ENCODE assay signal across 12 cellular contexts in the genomic region with DNA sequence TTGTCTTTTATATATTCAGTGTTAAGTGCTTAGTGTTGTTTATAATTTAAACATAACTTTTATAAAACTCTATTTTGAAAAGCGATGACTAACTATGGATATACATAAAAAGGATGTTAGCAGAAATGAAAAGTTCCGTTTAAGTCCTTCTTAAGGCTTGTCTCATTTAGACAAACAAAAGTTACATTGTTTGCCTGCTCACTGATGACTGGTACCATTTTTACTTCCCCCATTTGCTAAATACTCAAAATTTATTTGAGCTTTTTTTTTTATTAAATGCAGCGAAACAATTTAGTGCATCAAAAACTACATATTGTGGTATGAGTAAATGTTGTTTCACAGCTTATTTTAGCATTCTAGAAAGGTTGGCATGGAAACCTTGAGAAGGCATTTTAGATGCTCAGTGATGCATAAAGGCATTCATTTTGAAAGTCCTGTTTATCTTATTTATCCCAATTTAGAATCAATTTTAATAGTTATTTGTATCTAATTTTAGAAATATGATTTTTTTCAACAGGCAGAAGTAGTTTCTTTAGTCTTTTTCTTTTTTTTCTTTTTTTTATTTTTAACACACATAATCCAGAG.
DNase-seq lines count a peak whose midpoint lies in the region; ATAC-seq and TF ChIP-seq lines count a peak whose summit lies in the region.
"Had no signal": no experiment of that assay in that cellular context is flagged by ENCODE, and none has a peak within 500 bp of the region (broad histone marks: within the 10 kb centered on the region; RNA-seq: fewer than 3 reads in every experiment).

No MANE protein-coding gene starts in this region.

- TF ChIP-seq CTCF in GM06990 (IDR thresholded peaks at IDR 0.05; ENCODE audit: insufficient read depth, low read length, poor library complexity, severe bottlenecking): no peak
- TF ChIP-seq CTCF in body of pancreas (IDR thresholded peaks at IDR 0.05): no peak

- TF ChIP-seq POLR2A in body of pancreas (IDR thresholded peaks at IDR 0.05): no peak

- intact Hi-C loops in body of pancreas (cut with DNase I): no loop called here

- 85 to 89% methylated on average over 3 of the region's 3 CpGs for WGBS in body of pancreas, 2 donors

- DNase-seq in GM06990 (ENCODE audit: extremely low read depth, insufficient read length) (peak; percentile 24), dedifferentiated amniotic fluid mesenchymal stem cell (ENCODE audit: extremely low spot score) (peak; percentile 58), UCSD-AML1 (lab: John Stamatoyannopoulos, UW; ENCODE audit: unreplicated experiment) (no peak), body of pancreas (no peak), DMS153 treated with DMSO at 0.1 percent for 48 hours (lab: John Stamatoyannopoulos, UW; ENCODE audit: unreplicated experiment) (no peak)
- no peak for DNase-seq in activated CD8-positive, alpha-beta memory T cell treated with anti-CD3 and anti-CD28 coated beads, Interleukin-2, amount 50 U/mL, for 48 hours
- DNase-seq: endodermal cell; HCEC 1CT; stimulated activated naive CD8-positive, alpha-beta T cell treated with anti-CD3 and anti-CD28 coated beads, Interleukin-15, Interleukin-2, amounts not matched to agents 100 U/mL and 50 U/mL, for 24 hours had no signal

- H3K4me3 ChIP-seq in GM06990 (replicated peaks; ENCODE audit: low read depth, low read length): no peak overlapping the region
- H3K4me3 ChIP-seq in body of pancreas: no peak overlapping the region

- no peaks in the 10 kb centered on the region for H3K9me3 ChIP-seq in body of pancreas

- no peak overlapping the region for H3K27ac ChIP-seq in body of pancreas

- ATAC-seq in GM19467 (IDR thresholded peaks at IDR 0.05; ENCODE audit: unreplicated experiment): peak; percentile 36
- ATAC-seq in HG03175 (IDR thresholded peaks at IDR 0.05; ENCODE audit: unreplicated experiment): peak; percentile 56
- no peak for ATAC-seq in body of pancreas
- ATAC-seq: left lobe of liver; stimulated activated naive CD8-positive, alpha-beta T cell treated with anti-CD3 and anti-CD28 coated beads, Interleukin-15, Interleukin-2, amounts not matched to agents 100 U/mL and 50 U/mL, for 24 hours had no signal

- H3K36me3 ChIP-seq in GM06990 (ENCODE audit: control insufficient read depth, insufficient read depth, low read length): no peaks in the 10 kb centered on the region
- H3K36me3 ChIP-seq in body of pancreas (replicated peaks in 1 of 2; ENCODE audit: insufficient read depth in 1 of 2, low read depth in 2 of 2): no peaks in the 10 kb centered on the region

- H3K4me1 ChIP-seq in body of pancreas: peaks cover 14% of the 10 kb centered on the region

- no peaks in the 10 kb centered on the region for H3K27me3 ChIP-seq in GM06990 (replicated peaks; ENCODE audit: control insufficient read depth, insufficient read depth, low read length)
- H3K27me3 ChIP-seq in body of pancreas: no peaks in the 10 kb centered on the region

Comparison
In these comparisons a context has a peak if more than half of its experiments do, and no peak if none do; other contexts are left out.
1. DNase-seq: peak in GM06990 (single experiment) and dedifferentiated amniotic fluid mesenchymal stem cell (single experiment); none in UCSD-AML1 (single experiment), body of pancreas (0 of 4), DMS153 treated with DMSO at 0.1 percent for 48 hours (single experiment) and activated CD8-positive, alpha-beta memory T cell treated with anti-CD3 and anti-CD28 coated beads, Interleukin-2, amount 50 U/mL, for 48 hours (single experiment).